12 cellular contexts compared by ENCODE assay signal in genomic region chr7:116356979-116357378, GRCh38.
DNase-seq lines count a peak whose midpoint lies in the region; ATAC-seq and TF ChIP-seq lines count a peak whose summit lies in the region.
"Had no signal": no experiment of that assay in that cellular context is flagged by ENCODE, and none has a peak within 500 bp of the region (broad histone marks: within the 10 kb centered on the region; RNA-seq: fewer than 3 reads in every experiment).

No MANE protein-coding gene starts in this region.

- TF ChIP-seq CTCF in PC-3 (conservative IDR thresholded peaks at IDR 0.05; ENCODE audit: low read depth, low read length) (no peak), osteocyte (IDR thresholded peaks at IDR 0.05) (no peak)

- H3K4me3 ChIP-seq in PC-3 (ENCODE audit: low read length): no peak overlapping the region
- H3K4me3 ChIP-seq: BLaER1 treated with 17β-estradiol and CSF1 and Interleukin-3, amounts not matched to agents 10 nM and 100 nM; Peyer's patch had no signal

- H2AFZ ChIP-seq in PC-3 (ENCODE audit: low read length): no peak overlapping the region

- POLR2A ChIA-PET in PC-3 (lab: Charles Lee; ENCODE audit: unreplicated experiment): interaction anchor here (0.5 kb wide), 1 partner anchor 75 kb away, joined by 3 read pairs; no protein-coding TSS in a partner anchor

- H4K20me1 ChIP-seq in PC-3 (ENCODE audit: low read length): no peaks in the 10 kb centered on the region
- H4K20me1 ChIP-seq: BLaER1 treated with 17β-estradiol and CSF1 and Interleukin-3, amounts not matched to agents 10 nM and 100 nM had no signal

- no peak for ATAC-seq in PC-3
- no peak for ATAC-seq in GM19455 (IDR thresholded peaks at IDR 0.05; ENCODE audit: unreplicated experiment)

- no peaks in the 10 kb centered on the region for H3K9me2 ChIP-seq in PC-3 (replicated peaks; ENCODE audit: low read length)

- H3K27ac ChIP-seq in PC-3 (ENCODE audit: low read length) (peak overlapping the region; percentile 91), epithelial cell of prostate (peak overlapping the region; percentile 85)
- H3K27ac ChIP-seq: BLaER1 treated with 17β-estradiol and CSF1 and Interleukin-3, amounts not matched to agents 10 nM and 100 nM; neutrophil had no signal

- CTCF ChIA-PET in PC-3 (lab: Charles Lee): no interaction called here

- H3K4me1 ChIP-seq in PC-3 (ENCODE audit: insufficient read depth, low read length): peaks cover 51% of the 10 kb centered on the region

- H3K9me3 ChIP-seq in PC-3 (ENCODE audit: low read length): no peaks in the 10 kb centered on the region
- H3K9me3 ChIP-seq: neutrophil, Peyer's patch had no signal

- H3K36me3 ChIP-seq in PC-3 (ENCODE audit: low read depth, low read length): no peaks in the 10 kb centered on the region
- H3K36me3 ChIP-seq: BLaER1 treated with 17β-estradiol and CSF1 and Interleukin-3, amounts not matched to agents 10 nM and 100 nM; neutrophil; Peyer's patch had no signal

- H3K4me3 Mint-ChIP-seq in osteocyte (ENCODE audit: unreplicated experiment): no peak overlapping the region

- H3K4me1 Mint-ChIP-seq in osteocyte (ENCODE audit: unreplicated experiment): peaks cover 54% of the 10 kb centered on the region

- peaks cover 7% of the 10 kb centered on the region for H3F3A ChIP-seq in PC-3 (ENCODE audit: low read length, unreplicated experiment)

- DNase-seq in COLO668 (lab: John Stamatoyannopoulos, UW; ENCODE audit: unreplicated experiment): peak; percentile 54
- DNase-seq in PC-3: no peak
- no peak for DNase-seq in epithelial cell of prostate (ENCODE audit: low read depth, low spot score)
- no peak for DNase-seq in osteocyte (ENCODE audit: extremely low spot score, unreplicated experiment)
- DNase-seq in NOMO-1 treated with DMSO at 0.1 percent for 48 hours (lab: John Stamatoyannopoulos, UW; ENCODE audit: unreplicated experiment): no peak
- DNase-seq in AG20443 (ENCODE audit: low spot score): no peak
- no peak for DNase-seq in stimulated activated CD4-positive, alpha-beta T cell treated with anti-CD3 and anti-CD28 coated beads, Interleukin-4, amount 100 ng/mL, for 4 hours
- DNase-seq: effector CD8-positive, alpha-beta T cell; Peyer's patch had no signal

- peak overlapping the region; percentile 47 for H3K4me2 ChIP-seq in PC-3 (ENCODE audit: low read length)
- H3K4me2 ChIP-seq: BLaER1 treated with 17β-estradiol and CSF1 and Interleukin-3, amounts not matched to agents 10 nM and 100 nM had no signal

- no peaks in the 10 kb centered on the region for H3K27me3 ChIP-seq in PC-3 (ENCODE audit: low read length)
- H3K27me3 ChIP-seq: BLaER1 treated with 17β-estradiol and CSF1 and Interleukin-3, amounts not matched to agents 10 nM and 100 nM; neutrophil; Peyer's patch had no signal

- no peaks in the 10 kb centered on the region for H3K27me3 Mint-ChIP-seq in osteocyte (ENCODE audit: unreplicated experiment)

- no TSS peak for BruUV-seq in PC-3 (replicated peaks; lab: Mats Ljungman, UMichigan)

- no peaks in the 10 kb centered on the region for H3K36me3 Mint-ChIP-seq in osteocyte (ENCODE audit: unreplicated experiment)

- no peak overlapping the region for H3K9ac ChIP-seq in PC-3 (ENCODE audit: low read length)
- H3K9ac ChIP-seq: BLaER1 treated with 17β-estradiol and CSF1 and Interleukin-3, amounts not matched to agents 10 nM and 100 nM had no signal

- peak overlapping the region; percentile 94 for H3K27ac Mint-ChIP-seq in osteocyte (ENCODE audit: unreplicated experiment)

- intact Hi-C loops in PC-3 (cut with micrococcal nuclease): loop anchor here (5.0 kb wide), 1 partner anchor 65 kb away; no protein-coding TSS in a partner anchor

- no peaks in the 10 kb centered on the region for H3K9me3 Mint-ChIP-seq in osteocyte (ENCODE audit: unreplicated experiment)

- H3K79me2 ChIP-seq in PC-3 (ENCODE audit: low read length): no peaks in the 10 kb centered on the region
